Comparison of ENCODE assay signal across 11 cellular contexts in the genomic region with DNA sequence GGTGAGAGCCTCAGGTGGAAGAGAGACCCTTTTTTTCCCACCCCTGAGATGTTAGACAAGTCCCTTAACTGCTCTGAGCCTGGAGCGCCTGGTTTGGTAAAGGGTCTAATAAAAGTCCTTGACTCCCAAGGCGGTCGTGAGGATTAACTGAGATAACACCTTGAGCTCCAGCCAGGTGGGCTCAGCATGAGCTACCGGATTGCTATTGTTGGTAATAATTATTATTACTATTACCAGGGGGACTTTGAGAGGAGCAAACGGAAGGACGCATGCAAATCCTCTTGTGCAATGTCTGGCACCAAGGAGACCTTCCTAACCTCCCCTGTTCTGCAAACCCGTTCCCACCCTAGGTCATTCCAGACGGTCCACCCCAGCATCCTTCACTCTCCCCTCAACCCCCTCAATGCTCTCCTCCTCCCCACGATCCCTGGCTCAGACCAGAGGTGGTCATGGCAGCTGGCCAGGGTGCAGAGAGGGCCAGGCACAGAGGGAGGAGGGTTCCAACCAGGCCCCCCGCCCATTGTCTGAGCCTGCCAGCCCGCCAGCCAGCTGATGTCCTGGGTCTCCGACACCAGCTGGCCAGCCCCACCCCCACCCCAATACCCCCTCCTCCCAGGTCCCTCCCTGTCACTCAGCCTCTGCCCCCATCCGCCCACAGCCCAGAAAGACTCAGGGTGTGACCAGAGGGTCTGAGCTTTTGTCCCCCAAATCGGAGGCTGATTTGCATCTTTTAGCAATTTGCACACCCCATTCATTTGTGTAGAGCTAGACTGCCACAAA. TPM values are rescaled to one million over a fixed set of nuclear protein-coding genes. Genes with fewer than 3 reads are reported as not detected.
DNase-seq lines count a peak whose midpoint lies in the region; ATAC-seq and TF ChIP-seq lines count a peak whose summit lies in the region.
"Had no signal": no experiment of that assay in that cellular context is flagged by ENCODE, and none has a peak within 500 bp of the region (broad histone marks: within the 10 kb centered on the region; RNA-seq: fewer than 3 reads in every experiment).

No MANE protein-coding gene starts in this region.

- peak; percentile 73 for DNase-seq in DMS153 (lab: John Stamatoyannopoulos, UW)
- DNase-seq in NCI-H1092 (lab: John Stamatoyannopoulos, UW): peak; percentile 62
- DNase-seq in NCI-H82 treated with DMSO at 0.1 percent for 48 hours (lab: John Stamatoyannopoulos, UW; ENCODE audit: unreplicated experiment): peak; percentile 37
- DNase-seq in left colon: peak; percentile 35 to 55
- DNase-seq in stimulated activated naive CD4-positive, alpha-beta T cell (lab: John Stamatoyannopoulos, UW): no peak
- no peak for DNase-seq in stimulated activated CD4-positive, alpha-beta T cell treated with anti-CD3 and anti-CD28 coated beads, Interleukin-4, amount 100 ng/mL, for 1 hour
- no peak for DNase-seq in osteocyte (ENCODE audit: extremely low spot score, unreplicated experiment)
- DNase-seq: activated CD4-positive, alpha-beta T cell treated with anti-CD3 and anti-CD28 coated beads, Interleukin-2, amount 50 U/mL, for 48 hours; activated T-cell treated with anti-CD3 and anti-CD28 coated beads, Interleukin-2, amount 50 U/mL, for 4 hours; NCI-H2171 had no signal

- no peaks in the 10 kb centered on the region for H3K4me1 Mint-ChIP-seq in osteocyte (ENCODE audit: unreplicated experiment)

- H3K9me3 Mint-ChIP-seq in osteocyte (ENCODE audit: unreplicated experiment): no peaks in the 10 kb centered on the region
- H3K9me3 Mint-ChIP-seq: activated T-cell treated with anti-CD3 and anti-CD28 coated beads, Interleukin-2, amount 50 U/mL, for 4 hours had no signal

- ATAC-seq in left colon: peak; percentile 6
- ATAC-seq: activated T-cell treated with anti-CD3 and anti-CD28 coated beads, Interleukin-2, amount 50 U/mL, for 4 hours had no signal

- TF ChIP-seq CTCF in osteocyte (IDR thresholded peaks at IDR 0.05): no peak

- no peaks in the 10 kb centered on the region for H3K36me3 Mint-ChIP-seq in osteocyte (ENCODE audit: unreplicated experiment)
- H3K36me3 Mint-ChIP-seq: activated naive CD8-positive, alpha-beta T cell had no signal

- intact Hi-C loops in left colon (cut with DNase I, micrococcal nuclease): no loop called here

- H3K4me3 Mint-ChIP-seq in osteocyte (ENCODE audit: unreplicated experiment): no peak overlapping the region
- H3K4me3 Mint-ChIP-seq: activated naive CD8-positive, alpha-beta T cell; activated T-cell treated with anti-CD3 and anti-CD28 coated beads, Interleukin-2, amount 50 U/mL, for 4 hours had no signal

- no peak overlapping the region for H3K27ac Mint-ChIP-seq in osteocyte (ENCODE audit: unreplicated experiment)
- H3K27ac Mint-ChIP-seq: activated naive CD8-positive, alpha-beta T cell had no signal

- peaks cover 16% of the 10 kb centered on the region for H3K27me3 Mint-ChIP-seq in osteocyte (ENCODE audit: unreplicated experiment)
- H3K27me3 Mint-ChIP-seq: activated naive CD8-positive, alpha-beta T cell had no signal

RNA-seq across cellular contexts. Expression of gene CBFA2T2, which starts 14.3 kb away (rescaled TPM):
- total RNA-seq in left colon (10 to 100 TPM; 26.9 to 27.3 TPM), osteocyte (19.6 and 19.9 TPM in 2 replicates)

RNA-seq across cellular contexts. Expression of gene SNTA1, which starts 32.0 kb away (rescaled TPM):
- total RNA-seq in left colon (1 to 10 TPM; 4.0 to 8.3 TPM), osteocyte (28.9 and 33.8 TPM in 2 replicates)

Comparison
In these comparisons a context has a peak if more than half of its experiments do, and no peak if none do; other contexts are left out.
1. DNase-seq: peak in DMS153 (single experiment), NCI-H1092 (single experiment), NCI-H82 treated with DMSO at 0.1 percent for 48 hours (single experiment) and left colon (2 of 2); none in stimulated activated naive CD4-positive, alpha-beta T cell (0 of 6), stimulated activated CD4-positive, alpha-beta T cell treated with anti-CD3 and anti-CD28 coated beads, Interleukin-4, amount 100 ng/mL, for 1 hour (single experiment) and osteocyte (single experiment).